29 cellular contexts compared by ENCODE assay signal in the genomic region with DNA sequence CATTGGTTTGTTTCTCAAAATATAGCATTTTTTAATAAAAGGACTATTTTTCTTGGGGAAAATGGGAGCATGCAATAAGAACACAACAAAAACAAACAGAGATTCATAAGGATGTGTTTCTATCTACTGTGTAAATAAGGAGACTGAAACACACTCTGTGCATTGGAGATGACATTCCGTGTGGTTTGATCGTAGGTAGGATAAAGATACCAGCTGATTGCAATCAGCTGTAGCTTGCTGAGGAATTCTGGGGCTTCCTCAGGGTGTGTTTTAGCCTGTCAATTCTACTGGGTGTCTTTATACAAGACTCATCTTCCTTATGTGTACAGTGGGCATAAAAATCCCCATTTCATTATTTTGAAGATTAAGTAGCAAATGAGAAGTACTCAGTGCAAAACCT.
"Had no signal": no experiment of that assay in that cellular context is flagged by ENCODE, and none has a peak within 500 bp of the region (broad histone marks: within the 10 kb centered on the region; RNA-seq: fewer than 3 reads in every experiment).

No MANE protein-coding gene starts in this region.

- H3K36me3 Mint-ChIP-seq: immature natural killer cell; naive thymus-derived CD4-positive, alpha-beta T cell; natural killer cell treated with Interleukin-12 subunit alpha and Interleukin-12 subunit beta and Interleukin-15 and Interleukin-18, amount 100 ng/mL, for 72 hours; stimulated activated naive B cell treated with anti-CD40 and anti-IgM and Interleukin-4, amounts not matched to agents 10 μg/mL and 1 μg/mL and 100 μg/mL, for 72 hours had no signal

- H3K4me1 Mint-ChIP-seq: immature natural killer cell; naive thymus-derived CD4-positive, alpha-beta T cell; stimulated activated naive B cell treated with anti-CD40 and anti-IgM and Interleukin-4, amounts not matched to agents 10 μg/mL and 1 μg/mL and 100 μg/mL, for 72 hours had no signal

- H3K4me3 ChIP-seq: left ventricle myocardium inferior, lung, mucosa of descending colon, pancreas, prostate gland, skin epidermis, stomach, testis, thyroid gland, transverse colon, upper lobe of right lung had no signal

- H3K27me3 Mint-ChIP-seq: naive thymus-derived CD4-positive, alpha-beta T cell; natural killer cell treated with Interleukin-12 subunit alpha and Interleukin-12 subunit beta and Interleukin-15 and Interleukin-18, amount 100 ng/mL, for 72 hours; stimulated activated naive B cell treated with anti-CD40 and anti-IgM and Interleukin-4, amounts not matched to agents 10 μg/mL and 1 μg/mL and 100 μg/mL, for 72 hours had no signal

- H3K27me3 ChIP-seq: pancreas, stomach, testis, thyroid gland, transverse colon, upper lobe of right lung had no signal

- FAIRE-seq: islet of Langerhans, pancreas, urothelium cell line had no signal

- H3K4me3 Mint-ChIP-seq: immature natural killer cell; naive thymus-derived CD4-positive, alpha-beta T cell; natural killer cell treated with Interleukin-12 subunit alpha and Interleukin-12 subunit beta and Interleukin-15 and Interleukin-18, amount 100 ng/mL, for 72 hours; stimulated activated naive B cell treated with anti-CD40 and anti-IgM and Interleukin-4, amounts not matched to agents 10 μg/mL and 1 μg/mL and 100 μg/mL, for 72 hours had no signal

- H3K9me3 ChIP-seq: left ventricle myocardium inferior, mucosa of descending colon, pancreas, prostate gland, stomach, testis, thyroid gland, transverse colon, upper lobe of right lung had no signal

- ATAC-seq: mucosa of descending colon; naive thymus-derived CD4-positive, alpha-beta T cell; natural killer cell treated with Interleukin-12 subunit alpha and Interleukin-12 subunit beta and Interleukin-15 and Interleukin-18, amount 100 ng/mL, for 72 hours; pancreas; right cardiac atrium; sciatic nerve; stimulated activated naive B cell treated with anti-CD40 and anti-IgM and Interleukin-4, amounts not matched to agents 10 μg/mL and 1 μg/mL and 100 μg/mL, for 72 hours; stimulated activated naive CD8-positive, alpha-beta T cell treated with anti-CD3 and anti-CD28 coated beads, Interleukin-15, Interleukin-2, amounts not matched to agents 100 U/mL and 50 U/mL, for 24 hours; upper lobe of right lung had no signal

- H3K27ac Mint-ChIP-seq: immature natural killer cell; naive thymus-derived CD4-positive, alpha-beta T cell; natural killer cell treated with Interleukin-12 subunit alpha and Interleukin-12 subunit beta and Interleukin-15 and Interleukin-18, amount 100 ng/mL, for 72 hours; stimulated activated naive B cell treated with anti-CD40 and anti-IgM and Interleukin-4, amounts not matched to agents 10 μg/mL and 1 μg/mL and 100 μg/mL, for 72 hours had no signal

- H3K27ac ChIP-seq: left ventricle myocardium inferior, pancreas, prostate gland, skin epidermis, stomach, testis, thyroid gland, transverse colon, upper lobe of right lung had no signal

- DNase-seq: hypothalamus; immature natural killer cell; left ventricle myocardium inferior; midbrain; mucosa of descending colon; naive thymus-derived CD4-positive, alpha-beta T cell; nucleus accumbens; pancreas; posterior cingulate gyrus; retina; right cardiac atrium; stimulated activated CD4-positive, alpha-beta T cell treated with anti-CD3 and anti-CD28 coated beads, Interleukin-12 subunit alpha, Interleukin-12 subunit beta, amount 100 ng/mL, for 4 hours; stimulated activated CD4-positive, alpha-beta T cell treated with anti-CD3 and anti-CD28 coated beads, Interleukin-15, amount 100 ng/mL, for 24 hours; stimulated activated CD4-positive, alpha-beta T cell treated with anti-CD3 and anti-CD28 coated beads, Interleukin-2, amount 100 ng/mL, for 24 hours; stimulated activated CD4-positive, alpha-beta T cell treated with anti-CD3 and anti-CD28 coated beads, Interleukin-4, amount 100 ng/mL, for 1 hour; stimulated activated naive B cell treated with anti-CD40 and anti-IgM and Interleukin-4, amounts not matched to agents 10 μg/mL and 1 μg/mL and 100 μg/mL, for 72 hours; stimulated activated naive CD8-positive, alpha-beta T cell treated with anti-CD3 and anti-CD28 coated beads, Interleukin-15, Interleukin-2, amounts not matched to agents 100 U/mL and 50 U/mL, for 24 hours; stomach; testis; thyroid gland; transverse colon; upper lobe of right lung had no signal

- H3K4me1 ChIP-seq: left ventricle myocardium inferior, pancreas, prostate gland, stomach, testis, thyroid gland, transverse colon, upper lobe of right lung had no signal

- H3K36me3 ChIP-seq: left ventricle myocardium inferior, pancreas, prostate gland, stomach, thyroid gland, transverse colon, upper lobe of right lung had no signal
